Comparison of ENCODE assay signal across 11 cellular contexts in genomic region chr15:99250001-99250400, GRCh38. TPM values are rescaled to one million over a fixed set of nuclear protein-coding genes. Genes with fewer than 3 reads are reported as not detected.
DNase-seq lines count a peak whose midpoint lies in the region; ATAC-seq and TF ChIP-seq lines count a peak whose summit lies in the region.
"Had no signal": no experiment of that assay in that cellular context is flagged by ENCODE, and none has a peak within 500 bp of the region (broad histone marks: within the 10 kb centered on the region; RNA-seq: fewer than 3 reads in every experiment).

No MANE protein-coding gene starts in this region.

- H3K9me3 Mint-ChIP-seq in nephron progenitor cell: no peaks in the 10 kb centered on the region
- H3K9me3 Mint-ChIP-seq: nephron; stimulated activated naive CD8-positive, alpha-beta T cell treated with anti-CD3 and anti-CD28 coated beads, Interleukin-15, Interleukin-2, amounts not matched to agents 100 ng/mL and 50 ng/mL, for 24 hours had no signal

- H3K36me3 Mint-ChIP-seq in nephron progenitor cell (ENCODE audit: low read depth): no peaks in the 10 kb centered on the region

- H3K9me3 ChIP-seq in BE2C (no peaks in the 10 kb centered on the region), NT2/D1 (ENCODE audit: insufficient read depth, low read length) (no peaks in the 10 kb centered on the region), ectodermal cell (ENCODE audit: control insufficient read depth, low read length) (no peaks in the 10 kb centered on the region)

- DNase-seq in BE2C: no peak
- DNase-seq in NT2/D1 (ENCODE audit: low read depth, low spot score): no peak
- DNase-seq in nephron progenitor cell: no peak
- no peak for DNase-seq in NCI-H510A (lab: John Stamatoyannopoulos, UW)
- DNase-seq in HCEC 1CT: no peak
- no peak for DNase-seq in HK-2 (ENCODE audit: unreplicated experiment)

- H3K36me3 ChIP-seq in BE2C: no peaks in the 10 kb centered on the region; the same call in 1 of the 2 replicates
- peaks cover 2% of the 10 kb centered on the region for H3K36me3 ChIP-seq in NT2/D1 (ENCODE audit: insufficient read depth, insufficient read length, low read length)
- no peaks in the 10 kb centered on the region for H3K36me3 ChIP-seq in ectodermal cell (ENCODE audit: control insufficient read depth, insufficient read depth, low read length)

- peaks cover 9% of the 10 kb centered on the region for H3K27me3 Mint-ChIP-seq in nephron progenitor cell (ENCODE audit: low read depth, poor library complexity)
- H3K27me3 Mint-ChIP-seq: activated CD8-positive, alpha-beta T cell treated with anti-CD3 and anti-CD28 coated beads for 36 hours; stimulated activated naive CD8-positive, alpha-beta T cell treated with anti-CD3 and anti-CD28 coated beads, Interleukin-15, Interleukin-2, amounts not matched to agents 100 ng/mL and 50 ng/mL, for 24 hours had no signal

- no peak for ATAC-seq in GM18867 (IDR thresholded peaks at IDR 0.05; ENCODE audit: unreplicated experiment)
- ATAC-seq: activated CD8-positive, alpha-beta T cell treated with anti-CD3 and anti-CD28 coated beads for 36 hours had no signal

- no peaks in the 10 kb centered on the region; the same call in 1 of the 2 replicates for H3K4me1 ChIP-seq in BE2C
- no peaks in the 10 kb centered on the region for H3K4me1 ChIP-seq in NT2/D1 (ENCODE audit: insufficient read depth, insufficient read length)
- H3K4me1 ChIP-seq in ectodermal cell (ENCODE audit: control insufficient read depth, insufficient read depth, low read length): no peaks in the 10 kb centered on the region

- H3K27me3 ChIP-seq in BE2C (no peaks in the 10 kb centered on the region), NT2/D1 (ENCODE audit: insufficient read depth, insufficient read length) (peaks cover 14% of the 10 kb centered on the region), ectodermal cell (ENCODE audit: control insufficient read depth, insufficient read depth, low read length, poor library complexity, severe bottlenecking) (peaks cover 8% of the 10 kb centered on the region)

- H3K4me3 ChIP-seq in BE2C (ENCODE audit: low read depth, low read length): peak overlapping the region; percentile 71; the same call in 1 of the 2 replicates
- H3K4me3 ChIP-seq in NT2/D1 (ENCODE audit: insufficient read length, low read depth): peak overlapping the region; percentile 70
- peak overlapping the region; percentile 62 for H3K4me3 ChIP-seq in ectodermal cell (ENCODE audit: insufficient read depth, low read depth, low read length)

- peak overlapping the region; percentile 99 for H3K27ac Mint-ChIP-seq in nephron progenitor cell

- no peak overlapping the region for H3K27ac ChIP-seq in ectodermal cell (ENCODE audit: insufficient read depth, low read depth, low read length, poor library complexity, severe bottlenecking)

- H3K4me1 Mint-ChIP-seq in nephron progenitor cell: peaks cover 29% of the 10 kb centered on the region

- no peak overlapping the region for H3K4me3 Mint-ChIP-seq in nephron progenitor cell
- H3K4me3 Mint-ChIP-seq: activated CD8-positive, alpha-beta T cell treated with anti-CD3 and anti-CD28 coated beads for 36 hours; nephron; stimulated activated naive CD8-positive, alpha-beta T cell treated with anti-CD3 and anti-CD28 coated beads, Interleukin-15, Interleukin-2, amounts not matched to agents 100 ng/mL and 50 ng/mL, for 24 hours had no signal

- WGBS in ectodermal cell, 2 experiments: 58 to 65% methylated on average over 3 of the region's 4 CpGs

- peak overlapping the region; percentile 86 for H3K9ac ChIP-seq in NT2/D1 (ENCODE audit: insufficient read length, low read depth)

- TF ChIP-seq CTCF in BE2C (IDR thresholded peaks at IDR 0.05; ENCODE audit: low read depth, low read length) (no peak), nephron progenitor cell (IDR thresholded peaks at IDR 0.05) (no peak)

RNA-seq across cellular contexts. Expression of gene TTC23, which starts 0.6 kb away (rescaled TPM):
- polyA plus RNA-seq in BE2C (2012; ENCODE audit: insufficient read depth, insufficient read length, low read depth): 14.5 TPM
- polyA plus RNA-seq in ectodermal cell (2013, experiment 1 of 4): 27.3 TPM
- 26.3 TPM for polyA plus RNA-seq in ectodermal cell (2013, experiment 2 of 4)
- polyA plus RNA-seq in ectodermal cell (2013, experiment 3 of 4): 22.4 TPM
- polyA plus RNA-seq in ectodermal cell (2013, experiment 4 of 4): 27.3 TPM

RNA-seq across cellular contexts. Expression of gene LRRC28, which starts 1.3 kb away (rescaled TPM):
- polyA plus RNA-seq in BE2C (2012; ENCODE audit: insufficient read depth, insufficient read length, low read depth): 13.2 TPM
- 33.4 TPM for polyA plus RNA-seq in ectodermal cell (2013, experiment 1 of 4)
- 26.8 TPM for polyA plus RNA-seq in ectodermal cell (2013, experiment 2 of 4)
- 28.7 TPM for polyA plus RNA-seq in ectodermal cell (2013, experiment 3 of 4)
- polyA plus RNA-seq in ectodermal cell (2013, experiment 4 of 4): 31.2 TPM
